ENCODE assay signal across 9 cellular contexts in the genomic region with DNA sequence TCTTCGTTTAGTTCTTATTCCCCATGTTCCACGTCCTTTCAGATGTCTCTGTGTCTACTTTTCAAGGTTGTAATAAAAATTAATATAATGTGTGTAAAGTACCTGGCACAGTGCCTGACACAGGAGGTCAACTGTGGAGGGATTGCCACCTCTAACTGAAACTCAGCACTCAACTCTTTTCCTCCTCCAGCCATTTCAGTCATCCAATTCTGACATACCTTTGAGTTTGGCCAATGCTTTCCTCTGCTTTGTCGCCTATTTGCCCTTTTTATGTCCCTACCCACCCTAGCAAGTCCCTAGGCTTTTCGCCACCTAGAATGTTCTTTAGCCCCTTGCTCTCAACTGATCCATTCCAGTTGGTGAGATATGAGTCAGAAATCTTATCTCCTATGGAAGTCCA. TPM values are rescaled to one million over a fixed set of nuclear protein-coding genes. Genes with fewer than 3 reads are reported as not detected.
DNase-seq lines count a peak whose midpoint lies in the region; ATAC-seq, FAIRE-seq and TF ChIP-seq lines count a peak whose summit lies in the region.
"Had no signal": no experiment of that assay in that cellular context is flagged by ENCODE, and none has a peak within 500 bp of the region (broad histone marks: within the 10 kb centered on the region; RNA-seq: fewer than 3 reads in every experiment).

No MANE protein-coding gene starts in this region.

- H3K27me3 Mint-ChIP-seq in naive thymus-derived CD4-positive, alpha-beta T cell, result no peaks in the 10 kb centered on the region

- H3K27ac ChIP-seq in KMS-11, result peak overlapping the region; percentile 90
- peak overlapping the region; percentile 93 for H3K27ac ChIP-seq in naive thymus-derived CD4-positive, alpha-beta T cell (ENCODE audit: low read depth, low read length)

- peaks cover 55% of the 10 kb centered on the region for H3K4me1 ChIP-seq in KMS-11 (ENCODE audit: low read depth, poor library complexity, severe bottlenecking)
- H3K4me1 ChIP-seq in naive thymus-derived CD4-positive, alpha-beta T cell (ENCODE audit: control insufficient read depth in 2 of 2, insufficient read depth in 2 of 2, low read length in 2 of 2), result peaks cover 27 to 33% of the 10 kb centered on the region in 2 donors

- H3K9me3 Mint-ChIP-seq in naive thymus-derived CD4-positive, alpha-beta T cell, result peaks cover 0 to 1% (median 0%) of the 10 kb centered on the region in 11 donors

- H3K36me3 Mint-ChIP-seq in naive thymus-derived CD4-positive, alpha-beta T cell, result peaks cover 0 to 29% (median 8%) of the 10 kb centered on the region in 5 donors

- H3K79me2 ChIP-seq in KMS-11 (ENCODE audit: insufficient read depth, low read depth), result peaks cover 59% of the 10 kb centered on the region

- intact Hi-C loops in naive thymus-derived CD4-positive, alpha-beta T cell (cut with micrococcal nuclease), result loop anchor here in 1 of 2 donors (2.0 to 5.0 kb wide), 4 partner anchors 13 to 862 kb away; a partner anchor contains a TSS

- H3K9ac ChIP-seq in KMS-11, result peak overlapping the region; percentile 86

- peak overlapping the region; percentile 96 for H3K4me2 ChIP-seq in KMS-11

- H3K36me3 ChIP-seq in BJ (ENCODE audit: control insufficient read depth, insufficient read depth, low read length), result peaks cover 5% of the 10 kb centered on the region
- H3K36me3 ChIP-seq in KMS-11 (ENCODE audit: insufficient read depth), result peaks cover 3% of the 10 kb centered on the region; the same call in 1 of the 2 replicates
- peaks cover 6 to 38% (median 15%) of the 10 kb centered on the region in 3 experiments for H3K36me3 ChIP-seq in naive thymus-derived CD4-positive, alpha-beta T cell (ENCODE audit: control insufficient read depth in 2 of 3, insufficient read depth in 3 of 3, low read length in 3 of 3)

- POLR2A ChIA-PET in BJ (lab: Charles Lee), result no interaction called here
- POLR2A ChIA-PET in naive thymus-derived CD4-positive, alpha-beta T cell (lab: Charles Lee), result interaction anchor here (3.4 to 4.6 kb wide), 2 partner anchors 17 to 34 kb away, joined by 29 to 62 read pairs; a partner anchor contains a TSS

- H3K4me3 ChIP-seq in BJ (ENCODE audit: low read depth, low read length) (peak overlapping the region; percentile 94), KMS-11 (IDR thresholded peaks at IDR 0.05; ENCODE audit: insufficient read depth, low read depth, low read length) (no peak overlapping the region), choroid plexus epithelial cell (ENCODE audit: low read depth, low read length) (peak overlapping the region; percentile 82)
- H3K4me3 ChIP-seq in naive thymus-derived CD4-positive, alpha-beta T cell (ENCODE audit: low read length), result peak overlapping the region; percentile 62

- DNase-seq in BJ (ENCODE audit: low read depth) (no peak), choroid plexus epithelial cell (ENCODE audit: low read depth) (peak; percentile 37), Kasumi-1 (lab: John Stamatoyannopoulos, UW) (no peak), RCC 7860 (ENCODE audit: low spot score) (no peak)
- DNase-seq in naive thymus-derived CD4-positive, alpha-beta T cell, result no peak
- DNase-seq in stimulated activated CD4-positive, alpha-beta T cell treated with anti-CD3 and anti-CD28 coated beads, Interleukin-15, amount 100 ng/mL, for 24 hours, result no peak
- DNase-seq: NCI-H2227 treated with DMSO at 0.1 percent for 48 hours had no signal

- CTCF ChIA-PET in BJ (lab: Yijun Ruan, JAX), result no interaction called here
- CTCF ChIA-PET in naive thymus-derived CD4-positive, alpha-beta T cell (lab: Charles Lee), result interaction anchor here (0.7 kb wide), 2 partner anchors 16 to 25 kb away, joined by 3 read pairs; no protein-coding TSS in a partner anchor

- no peaks in the 10 kb centered on the region for H4K20me1 ChIP-seq in KMS-11 (ENCODE audit: insufficient read depth)

- TF ChIP-seq CTCF in BJ (IDR thresholded peaks at IDR 0.05; ENCODE audit: insufficient read depth, low read depth, low read length) (no peak), KMS-11 (conservative IDR thresholded peaks at IDR 0.05; ENCODE audit: low read depth, low read length) (no peak), choroid plexus epithelial cell (conservative IDR thresholded peaks at IDR 0.05; ENCODE audit: low read depth, low read length) (no peak)

- FAIRE-seq in RCC 7860 (lab: Jason Lieb, UNC), result no peak

- peak overlapping the region; percentile 81 to 99 (median 90) for H3K27ac Mint-ChIP-seq in naive thymus-derived CD4-positive, alpha-beta T cell

- H3K4me1 Mint-ChIP-seq in naive thymus-derived CD4-positive, alpha-beta T cell, result peaks cover 36 to 66% (median 63%) of the 10 kb centered on the region in 7 donors

- peak overlapping the region; percentile 90 to 100 (median 94) for H3K4me3 Mint-ChIP-seq in naive thymus-derived CD4-positive, alpha-beta T cell

- ATAC-seq in naive thymus-derived CD4-positive, alpha-beta T cell, result no peak
- ATAC-seq in GM18520 (IDR thresholded peaks at IDR 0.05; ENCODE audit: unreplicated experiment), result no peak

- no peaks in the 10 kb centered on the region for H3K27me3 ChIP-seq in BJ (ENCODE audit: control insufficient read depth, insufficient read depth, low read length)
- H3K27me3 ChIP-seq in KMS-11 (ENCODE audit: insufficient read depth, low read depth), result no peaks in the 10 kb centered on the region
- H3K27me3 ChIP-seq in naive thymus-derived CD4-positive, alpha-beta T cell (ENCODE audit: control insufficient read depth in 2 of 2, insufficient read depth in 2 of 2, low read length in 2 of 2), result no peaks in the 10 kb centered on the region

- no peaks in the 10 kb centered on the region for H3K9me3 ChIP-seq in naive thymus-derived CD4-positive, alpha-beta T cell (ENCODE audit: control insufficient read depth in 2 of 3, low read length in 3 of 3)

- no peak overlapping the region for H2AFZ ChIP-seq in KMS-11 (ENCODE audit: low read depth)

RNA-seq across cellular contexts. Expression of a gene that starts 1.6 kb away (rescaled TPM):
- 166 and 190 TPM in 2 replicates for polyA plus RNA-seq in BJ (2011; rRNA removed)
- polyA minus RNA-seq in BJ (2011; rRNA and poly(A)+ RNA removed), result 92.5 and 155 TPM in 2 replicates
- 10 to 100 TPM; 71.6 to 96.6 (median 91.8) TPM for total RNA-seq in naive thymus-derived CD4-positive, alpha-beta T cell
- 10 to 100 TPM; 52.1 to 55.6 TPM for polyA plus RNA-seq in naive thymus-derived CD4-positive, alpha-beta T cell

RNA-seq across cellular contexts. Expression of a gene that starts 17.2 kb away (rescaled TPM):
- 139 and 142 TPM in 2 replicates for polyA plus RNA-seq in BJ (2011; rRNA removed)
- 34.4 and 75.3 TPM in 2 replicates for polyA minus RNA-seq in BJ (2011; rRNA and poly(A)+ RNA removed)
- total RNA-seq in naive thymus-derived CD4-positive, alpha-beta T cell, result 100 to 1,000 TPM in 1 of 5 experiments, 10 to 100 TPM in 4; 28.0 to 102 (median 37.0) TPM
- 100 to 1,000 TPM; 155 to 179 TPM for polyA plus RNA-seq in naive thymus-derived CD4-positive, alpha-beta T cell

RNA-seq across cellular contexts. Expression of a gene that starts 34.8 kb away (rescaled TPM):
- polyA plus RNA-seq in BJ (2011; rRNA removed), result 104 and 113 TPM in 2 replicates
- polyA minus RNA-seq in BJ (2011; rRNA and poly(A)+ RNA removed), result 58.2 and 70.7 TPM in 2 replicates
- 100 to 1,000 TPM in 1 of 5 experiments, 10 to 100 TPM in 4; 54.8 to 122 (median 60.3) TPM for total RNA-seq in naive thymus-derived CD4-positive, alpha-beta T cell
- 10 to 100 TPM; 94.2 to 98.5 TPM for polyA plus RNA-seq in naive thymus-derived CD4-positive, alpha-beta T cell

RNA-seq across cellular contexts. Expression of a gene that starts 58.6 kb away (rescaled TPM):
- 0.12 and 0.16 TPM in 2 replicates for polyA plus RNA-seq in BJ (2011; rRNA removed)
- polyA minus RNA-seq in BJ (2011; rRNA and poly(A)+ RNA removed), result not detected in 2 replicates
- not detected for total RNA-seq in naive thymus-derived CD4-positive, alpha-beta T cell
- not detected for polyA plus RNA-seq in naive thymus-derived CD4-positive, alpha-beta T cell
